1 cellular context compared by ENCODE assay signal in the genomic region with DNA sequence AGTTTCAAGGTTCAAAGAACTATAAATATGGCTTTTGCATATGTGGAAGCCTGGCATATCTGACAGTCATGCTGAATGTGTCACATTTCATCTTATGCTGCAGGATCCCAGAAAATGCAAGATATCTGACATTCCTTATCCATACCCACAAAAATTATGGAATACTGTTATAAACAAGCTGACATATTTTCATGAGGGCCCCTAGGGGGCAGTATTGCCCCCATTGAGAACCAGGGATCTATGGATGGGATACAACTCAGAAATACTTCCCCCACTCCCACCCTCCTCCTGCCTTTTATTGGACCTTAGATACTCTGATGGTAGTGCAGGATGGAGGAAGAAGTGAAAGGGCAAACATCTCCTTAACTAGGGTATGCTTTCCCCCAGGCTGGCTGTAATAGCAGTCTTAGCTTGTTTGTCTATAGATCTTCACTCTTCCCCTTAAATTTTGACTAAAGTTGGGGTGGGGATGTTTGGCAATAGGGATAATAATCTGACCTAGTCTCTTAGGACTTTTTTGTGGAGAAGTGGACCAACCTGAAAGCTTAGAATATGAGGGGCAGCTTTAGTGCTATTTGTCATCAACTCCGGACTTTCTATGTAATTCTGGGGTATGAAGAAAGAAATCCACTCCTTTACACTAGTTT.
TF ChIP-seq lines count a peak whose summit lies in the region.

No MANE protein-coding gene starts in this region.

TF ChIP-seq in IMR-90, 13 proteins besides CTCF, POLR2A, EP300 and RAD21:
- TF ChIP-seq ELK1 (IDR thresholded peaks at IDR 0.05; ENCODE audit: borderline replicate concordance, low read depth, low read length) (no peak), SMC3 (IDR thresholded peaks at IDR 0.05; ENCODE audit: low read depth, low read length) (peak; percentile 78), FOS (IDR thresholded peaks at IDR 0.05; ENCODE audit: low read depth, low read length) (0 out of 2 replicates have a peak, but pooled peaks have one; percentile 9)
